ENCODE assay signal across 12 cellular contexts in the genomic region with DNA sequence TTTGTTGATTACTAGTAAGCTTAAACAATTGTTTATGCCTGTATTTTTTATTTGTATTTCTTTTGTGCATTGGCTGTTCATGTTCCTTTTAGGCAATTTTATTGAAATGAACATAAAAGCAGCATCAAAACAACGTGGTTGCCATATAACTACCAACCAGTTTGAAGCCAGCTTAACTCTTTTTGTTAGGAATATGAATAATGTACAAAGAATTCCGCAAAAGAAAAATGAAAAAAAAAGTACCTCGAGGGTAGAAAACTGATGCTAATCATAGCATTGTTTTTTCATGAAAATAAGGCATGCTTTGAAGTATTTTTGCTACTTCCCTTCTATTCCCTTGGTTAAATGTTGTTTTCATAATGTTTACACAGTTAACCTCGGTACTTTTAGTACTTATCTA.
"Had no signal": no experiment of that assay in that cellular context is flagged by ENCODE, and none has a peak within 500 bp of the region (broad histone marks: within the 10 kb centered on the region; RNA-seq: fewer than 3 reads in every experiment).

No MANE protein-coding gene starts in this region.

- H3K4me1 ChIP-seq: right lobe of liver had no signal

- DNase-seq: activated CD4-positive, alpha-beta T cell treated with anti-CD3 and anti-CD28 coated beads, Interleukin-2, amount 50 U/mL, for 1 hour; activated naive CD4-positive, alpha-beta T cell; activated naive CD8-positive, alpha-beta T cell treated with anti-CD3 and anti-CD28 coated beads, Interleukin-2, amount 10 ng/mL, durations not matched to agents 7 days and 5 days; activated T-cell treated with anti-CD3 and anti-CD28 coated beads for 4 hours; dorsolateral prefrontal cortex; head of caudate nucleus; ovary; right lobe of liver; stimulated activated naive CD8-positive, alpha-beta T cell treated with anti-CD3 and anti-CD28 coated beads, Interleukin-15, Interleukin-2, amounts not matched to agents 100 U/mL and 50 U/mL, for 24 hours; T1000 had no signal

- H3K36me3 ChIP-seq: ovary, right lobe of liver had no signal

- H3K27me3 ChIP-seq: dorsolateral prefrontal cortex, ovary, right lobe of liver had no signal

- H3K9me3 ChIP-seq: ovary, right lobe of liver had no signal

- H3K27ac ChIP-seq: dorsolateral prefrontal cortex, ovary, right lobe of liver had no signal

- ATAC-seq: activated CD4-positive, CD25-positive, alpha-beta regulatory T cell treated with anti-CD3 and anti-CD28 coated beads, Interleukin-2, amount 50 U/mL, for 24 hours; right lobe of liver; stimulated activated naive CD8-positive, alpha-beta T cell treated with anti-CD3 and anti-CD28 coated beads, Interleukin-15, Interleukin-2, amounts not matched to agents 100 U/mL and 50 U/mL, for 24 hours had no signal

- H3K4me3 ChIP-seq: dorsolateral prefrontal cortex, lung, ovary, right lobe of liver had no signal
